In genomic region chr3:119747355-119747754, GRCh38 we compare ENCODE assay signal across 34 cellular contexts. TPM values are rescaled to one million over a fixed set of nuclear protein-coding genes. Genes with fewer than 3 reads are reported as not detected.
"Had no signal": no experiment of that assay in that cellular context is flagged by ENCODE, and none has a peak within 500 bp of the region (broad histone marks: within the 10 kb centered on the region; RNA-seq: fewer than 3 reads in every experiment).

No MANE protein-coding gene starts in this region.

- H3K36me3 ChIP-seq: brain microvascular endothelial cell had no signal

- H3K27me3 ChIP-seq: adrenal gland, body of pancreas, brain microvascular endothelial cell, breast epithelium had no signal

- H3K4me3 ChIP-seq: adrenal gland, body of pancreas, breast epithelium had no signal

- DNase-seq: activated B cell treated with CpG ODN at 0.5 μM for 24 hours; activated CD4-positive, alpha-beta memory T cell treated with anti-CD3 and anti-CD28 coated beads for 36 hours; activated CD4-positive, alpha-beta T cell treated with anti-CD3 and anti-CD28 coated beads for 4 hours; activated CD4-positive, alpha-beta T cell treated with anti-CD3 and anti-CD28 coated beads, Interleukin-2, amount 10 ng/mL, durations not matched to agents 24 days and 14 days; activated CD4-positive, alpha-beta T cell treated with anti-CD3 and anti-CD28 coated beads, Interleukin-2, amount 50 U/mL, for 1 hour; activated CD4-positive, alpha-beta T cell treated with anti-CD3 and anti-CD28 coated beads, Interleukin-2, amount 50 U/mL, for 4 hours; activated CD4-positive, CD25-positive, alpha-beta regulatory T cell treated with anti-CD3 and anti-CD28 coated beads, Interleukin-2, amount 50 U/mL, for 72 hours; activated CD8-positive, alpha-beta memory T cell treated with anti-CD3 and anti-CD28 coated beads, Interleukin-2, amount 50 U/mL, for 4 hours; activated CD8-positive, alpha-beta T cell treated with anti-CD3 and anti-CD28 coated beads for 36 hours; activated effector memory CD4-positive, alpha-beta T cell treated with anti-CD3 and anti-CD28 coated beads, Interleukin-2, amount 50 U/mL, for 16 hours; activated gamma-delta T cell treated with Interleukin-2 at 50 U/mL for 16 hours; activated naive CD4-positive, alpha-beta T cell; activated naive CD4-positive, alpha-beta T cell treated with anti-CD3 and anti-CD28 coated beads for 36 hours; activated naive CD4-positive, alpha-beta T cell treated with anti-CD3 and anti-CD28 coated beads, Interleukin-2, amount 50 U/mL, for 16 hours; activated naive CD8-positive, alpha-beta T cell treated with anti-CD3 and anti-CD28 coated beads for 36 hours; activated T-cell treated with anti-CD3 and anti-CD28 coated beads for 4 hours; activated T-cell treated with anti-CD3 and anti-CD28 coated beads, Interleukin-2, amount 50 U/mL, for 1 hour; activated T-cell treated with anti-CD3 and anti-CD28 coated beads, Interleukin-2, amount 50 U/mL, for 4 hours; activated T-cell treated with anti-CD3 and anti-CD28 coated beads, Interleukin-2, amount 50 U/mL, for 72 hours; amniotic stem cell; aorta; body of pancreas; brain microvascular endothelial cell; central memory CD4-positive, alpha-beta T cell; T-helper 1 cell; T-helper 2 cell; T-helper 9 cell had no signal

- H3K4me1 ChIP-seq: adrenal gland, body of pancreas, breast epithelium had no signal

- H3K9me3 ChIP-seq: adrenal gland, body of pancreas, breast epithelium had no signal

- ATAC-seq: activated CD8-positive, alpha-beta T cell treated with anti-CD3 and anti-CD28 coated beads for 36 hours; activated naive CD4-positive, alpha-beta T cell treated with anti-CD3 and anti-CD28 coated beads, Interleukin-2, amount 50 U/mL, for 72 hours; activated T-cell treated with anti-CD3 and anti-CD28 coated beads, Interleukin-2, amount 50 U/mL, for 4 hours; activated T-cell treated with anti-CD3 and anti-CD28 coated beads, Interleukin-2, amount 50 U/mL, for 72 hours; activated T-helper 17 cell treated with anti-CD3 and anti-CD28 coated beads, Interleukin-2, amount 50 U/mL, for 72 hours; body of pancreas had no signal

- H3K27ac ChIP-seq: adrenal gland, body of pancreas, brain microvascular endothelial cell, breast epithelium, VCaP had no signal

RNA-seq across cellular contexts. Expression of gene NR1I2, which starts 34.5 kb away (rescaled TPM):
- total RNA-seq: astrocyte had no signal

RNA-seq across cellular contexts. Expression of gene CFAP91, which starts 44.5 kb away (rescaled TPM):
- total RNA-seq: activated CD8-positive, alpha-beta T cell treated with anti-CD3 and anti-CD28 coated beads for 36 hours; activated T-helper 1 cell treated with anti-CD3 and anti-CD28 coated beads, Interleukin-12 subunit alpha, Interleukin-12 subunit beta, Interleukin-2, Interleukin-4 antibody, amounts not matched to agents 30 ng/mL and 10 ng/mL and 1 ng/mL, durations not matched to agents 14 hours and 24 hours and 36 hours had no signal
